12 cellular contexts compared by ENCODE assay signal in the genomic region with DNA sequence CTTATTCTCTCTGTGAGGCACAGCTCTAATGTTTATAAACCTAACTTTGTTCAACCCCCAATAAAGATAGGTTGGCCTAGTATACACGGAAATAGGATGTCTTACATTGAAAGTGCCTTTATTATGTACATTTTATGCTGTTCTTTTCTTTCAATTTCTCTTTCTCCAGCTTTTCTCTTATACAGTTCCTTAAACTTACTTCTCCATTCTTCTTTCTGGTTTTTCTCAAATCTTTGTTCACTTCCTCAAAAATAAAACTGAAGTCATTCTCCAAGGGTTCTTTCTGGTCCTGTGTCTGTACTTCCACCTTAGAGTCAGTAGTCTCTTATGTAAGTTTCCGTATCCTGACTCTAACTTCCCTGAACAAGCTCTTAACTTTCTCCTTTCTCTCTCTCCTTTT. TPM values are rescaled to one million over a fixed set of nuclear protein-coding genes. Genes with fewer than 3 reads are reported as not detected.
DNase-seq lines count a peak whose midpoint lies in the region; ATAC-seq, FAIRE-seq and TF ChIP-seq lines count a peak whose summit lies in the region.
"Had no signal": no experiment of that assay in that cellular context is flagged by ENCODE, and none has a peak within 500 bp of the region (broad histone marks: within the 10 kb centered on the region; RNA-seq: fewer than 3 reads in every experiment).

No MANE protein-coding gene starts in this region.

- H3K9me3 ChIP-seq in left ventricle myocardium inferior (replicated peaks): peaks cover 8% of the 10 kb centered on the region
- no peaks in the 10 kb centered on the region for H3K9me3 ChIP-seq in keratinocyte (ENCODE audit: control insufficient read depth, low read depth, low read length)
- H3K9me3 ChIP-seq in transverse colon: no peaks in the 10 kb centered on the region
- no peaks in the 10 kb centered on the region for H3K9me3 ChIP-seq in MM.1S (replicated peaks; ENCODE audit: insufficient read depth, low read length)
- H3K9me3 ChIP-seq: uterus had no signal

- H3K4me1 ChIP-seq in left ventricle myocardium inferior (no peaks in the 10 kb centered on the region), keratinocyte (ENCODE audit: control insufficient read depth, extremely low read depth, insufficient read depth, low read length) (peaks cover 26% of the 10 kb centered on the region), transverse colon (peaks cover 0 to 10% (median 0%) of the 10 kb centered on the region in 4 donors), MM.1S (ENCODE audit: low read length) (no peaks in the 10 kb centered on the region)
- H3K4me1 ChIP-seq: uterus had no signal

- in situ Hi-C loops in transverse colon (cut with MboI; ENCODE audit: low pct_ligation_motif_present in 1 of 4, low pct_unique_long_range_greater_than_20kb in 1 of 4, low sequenced_read_pairs in 3 of 4): no loop called here

- DNase-seq in Right ventricle myocardium inferior (ENCODE audit: missing footprints): no peak
- DNase-seq in left ventricle myocardium inferior: no peak
- DNase-seq in SKM-1 treated with dmso at 0.1 percent for 144 hours (lab: John Stamatoyannopoulos, UW; ENCODE audit: unreplicated experiment): peak; percentile 99
- DNase-seq in keratinocyte (ENCODE audit: low read depth, low spot score): no peak
- DNase-seq in transverse colon: no peak
- DNase-seq in MM.1S: no peak
- DNase-seq: immature natural killer cell, NCI-H446 treated with DMSO at 0.1 percent for 48 hours, uterus had no signal

- no peak for TF ChIP-seq EP300 in transverse colon (IDR thresholded peaks at IDR 0.05; ENCODE audit: low read depth)

- dilution Hi-C loops in keratinocyte (cut with MboI; ENCODE audit: extremely low pct_ligation_motif_present, low sequenced_read_pairs): no loop called here

- H3F3A ChIP-seq in MM.1S (ENCODE audit: insufficient read depth, low read length): no peaks in the 10 kb centered on the region

- FAIRE-seq in keratinocyte (lab: Jason Lieb, UNC): no peak

- H3K4me3 ChIP-seq in left ventricle myocardium inferior (no peak overlapping the region), keratinocyte (ENCODE audit: control insufficient read depth in 2 of 3, extremely low read depth in 1 of 3, insufficient read depth in 2 of 3, low read depth in 1 of 3, low read length in 3 of 3) (no peak overlapping the region), transverse colon (no peak overlapping the region), MM.1S (ENCODE audit: low read length) (no peak overlapping the region)
- H3K4me3 ChIP-seq: GM23338, uterus had no signal

- H4K20me1 ChIP-seq in keratinocyte (ENCODE audit: control insufficient read depth, extremely low read depth, insufficient read depth, low read length) (no peaks in the 10 kb centered on the region), MM.1S (ENCODE audit: insufficient read depth, low read length) (no peaks in the 10 kb centered on the region)

- whole genome bisulfite sequencing in transverse colon (ENCODE audit: low coverage in 1 of 2), 2 donors: 47 to 55% methylated on average over 2 of the region's 2 CpGs

- H3K4me2 ChIP-seq in keratinocyte (ENCODE audit: control insufficient read depth, extremely low read depth, insufficient read depth, low read depth, low read length) (no peak overlapping the region), MM.1S (ENCODE audit: low read depth, low read length) (no peak overlapping the region)
- H3K4me2 ChIP-seq: GM23338 had no signal

- peak overlapping the region; percentile 37 for H2AFZ ChIP-seq in keratinocyte (ENCODE audit: control insufficient read depth, low read length)
- no peak overlapping the region for H2AFZ ChIP-seq in MM.1S (ENCODE audit: low read length)
- H2AFZ ChIP-seq: GM23338 had no signal

- no peaks in the 10 kb centered on the region for H3K9me1 ChIP-seq in keratinocyte (ENCODE audit: control insufficient read depth, extremely low read depth, insufficient read depth, low read length)

- H3K27me3 ChIP-seq in left ventricle myocardium inferior (ENCODE audit: low read depth) (no peaks in the 10 kb centered on the region), keratinocyte (ENCODE audit: control insufficient read depth, extremely low read depth, insufficient read depth, low read length) (no peaks in the 10 kb centered on the region), transverse colon (no peaks in the 10 kb centered on the region), MM.1S (replicated peaks; ENCODE audit: insufficient read depth, low read length) (no peaks in the 10 kb centered on the region)
- H3K27me3 ChIP-seq: uterus had no signal

- no peak for TF ChIP-seq CTCF in left ventricle myocardium inferior (IDR thresholded peaks at IDR 0.05; ENCODE audit: borderline replicate concordance)
- no peak for TF ChIP-seq CTCF in keratinocyte (optimal IDR thresholded peaks at IDR 0.05 in 1 of 3, IDR thresholded peaks at IDR 0.05 in 1 of 3, conservative IDR thresholded peaks at IDR 0.05 in 1 of 3; ENCODE audit: extremely low read depth in 1 of 3, insufficient read depth in 2 of 3, low read length in 3 of 3)
- TF ChIP-seq CTCF in transverse colon (IDR thresholded peaks at IDR 0.05): no peak
- no peak for TF ChIP-seq CTCF in MM.1S (IDR thresholded peaks at IDR 0.05; ENCODE audit: low read length)

- TF ChIP-seq POLR2A in transverse colon (IDR thresholded peaks at IDR 0.05): no peak

- H3K27ac ChIP-seq in left ventricle myocardium inferior (replicated peaks) (no peak overlapping the region), keratinocyte (ENCODE audit: control insufficient read depth, insufficient read depth, low read length) (no peak overlapping the region), transverse colon (peak overlapping the region in 3 of 4 donors; percentile 2 to 41 (median 35)), MM.1S (ENCODE audit: low read length) (no peak overlapping the region)
- H3K27ac ChIP-seq: uterus had no signal

- intact Hi-C loops in Right ventricle myocardium inferior (cut with DNase I): no loop called here
- intact Hi-C loops in left ventricle myocardium inferior (cut with micrococcal nuclease): no loop called here
- intact Hi-C loops in transverse colon (cut with DNase I; ENCODE audit: low total_unique reads): no loop called here

- H3K9me2 ChIP-seq in MM.1S (replicated peaks; ENCODE audit: insufficient read depth, low read length): no peaks in the 10 kb centered on the region

- H3K79me2 ChIP-seq in keratinocyte (ENCODE audit: control insufficient read depth, insufficient read depth, low read length): no peaks in the 10 kb centered on the region
- no peaks in the 10 kb centered on the region for H3K79me2 ChIP-seq in MM.1S (ENCODE audit: low read length)

- no peaks in the 10 kb centered on the region for H3K36me3 ChIP-seq in left ventricle myocardium inferior
- no peaks in the 10 kb centered on the region for H3K36me3 ChIP-seq in keratinocyte (ENCODE audit: control insufficient read depth in 2 of 2, extremely low read depth in 1 of 2, insufficient read depth in 2 of 2, low read length in 2 of 2)
- no peaks in the 10 kb centered on the region for H3K36me3 ChIP-seq in transverse colon
- no peaks in the 10 kb centered on the region for H3K36me3 ChIP-seq in MM.1S (replicated peaks; ENCODE audit: insufficient read depth, low read length)
- H3K36me3 ChIP-seq: uterus had no signal

- H3K9ac ChIP-seq in keratinocyte (ENCODE audit: control insufficient read depth, extremely low read depth, insufficient read depth, low read length): no peak overlapping the region
- H3K9ac ChIP-seq in MM.1S (ENCODE audit: low read length): no peak overlapping the region

- peak; percentile 31 for ATAC-seq in Right ventricle myocardium inferior
- ATAC-seq in HG03457 (IDR thresholded peaks at IDR 0.05; ENCODE audit: unreplicated experiment): no peak
- ATAC-seq in HG02571 (IDR thresholded peaks at IDR 0.05; ENCODE audit: unreplicated experiment): no peak
- ATAC-seq: GM23338 had no signal

RNA-seq across cellular contexts. Expression of a gene that starts 29.2 kb away (rescaled TPM):
- total RNA-seq in Right ventricle myocardium inferior (219 TPM), left ventricle myocardium inferior (123 TPM), transverse colon (100 to 1,000 TPM in 2 of 4 donors, 10 to 100 TPM in 2; 31.4 to 132 (median 105) TPM)
- 59.3 to 94.2 TPM (median 71.7 TPM) in 3 replicates for polyA plus RNA-seq in keratinocyte
- polyA plus RNA-seq in keratinocyte (2011; ENCODE audit: low read depth): 149 TPM
- 34.6 and 79.9 TPM in 2 replicates for polyA plus RNA-seq in keratinocyte (2011; cell fraction: cytosol; rRNA removed)
- polyA plus RNA-seq in keratinocyte (2011; cell fraction: nucleus; rRNA removed): 49.2 and 66.6 TPM in 2 replicates
- polyA plus RNA-seq in keratinocyte (2012; ENCODE audit: low replicate concordance): 94.5 and 137 TPM in 2 replicates
- 9.7 to 80.6 TPM (median 44.1 TPM) in 3 replicates for polyA minus RNA-seq in keratinocyte
- 95.9 TPM for polyA minus RNA-seq in keratinocyte (2011; cell fraction: cytosol; rRNA and poly(A)+ RNA removed)
- 71.0 and 136 TPM in 2 replicates for polyA minus RNA-seq in keratinocyte (2011; cell fraction: nucleus; rRNA and poly(A)+ RNA removed)

Comparison
In these comparisons a context has a peak if more than half of its experiments do, and no peak if none do; other contexts are left out.
1. H3K27ac ChIP-seq: peak in transverse colon (3 of 4); none in left ventricle myocardium inferior (single experiment), keratinocyte (single experiment) and MM.1S (single experiment).